Comparison of ENCODE assay signal across 10 cellular contexts in genomic region chr15:77527164-77527778, GRCh38.
DNase-seq lines count a peak whose midpoint lies in the region; ATAC-seq and TF ChIP-seq lines count a peak whose summit lies in the region.
"Had no signal": no experiment of that assay in that cellular context is flagged by ENCODE, and none has a peak within 500 bp of the region (broad histone marks: within the 10 kb centered on the region; RNA-seq: fewer than 3 reads in every experiment).

No MANE protein-coding gene starts in this region.

- no peaks in the 10 kb centered on the region for H3K36me3 ChIP-seq in heart right ventricle
- H3K36me3 ChIP-seq in CD8-positive, alpha-beta T cell (ENCODE audit: insufficient read depth, low read length): no peaks in the 10 kb centered on the region

- TF ChIP-seq CTCF in RWPE1 (conservative IDR thresholded peaks at IDR 0.05; ENCODE audit: low read depth) (no peak), heart right ventricle (IDR thresholded peaks at IDR 0.05) (no peak)
- no peak for TF ChIP-seq CTCF in CD8-positive, alpha-beta T cell (IDR thresholded peaks at IDR 0.05)

- 40 to 44% methylated on average over 15 of the region's 15 CpGs for WGBS in heart right ventricle, 2 donors

- POLR2A ChIA-PET in RWPE1 (lab: Yijun Ruan, JAX; ENCODE audit: low non-redundant PET): no interaction called here
- POLR2A ChIA-PET in CD8-positive, alpha-beta T cell (lab: Charles Lee): no interaction called here

- H3K27ac ChIP-seq in RWPE1 (peak overlapping the region; percentile 27), heart right ventricle (peak overlapping the region in 9 of 10 donors; percentile 47 to 77 (median 68)), substantia nigra (ENCODE audit: low read depth, low read length, poor library complexity, severe bottlenecking) (no peak overlapping the region)
- H3K27ac ChIP-seq in CD8-positive, alpha-beta T cell (ENCODE audit: low read depth, low read length): no peak overlapping the region
- H3K27ac ChIP-seq: 22Rv1 had no signal

- H3K9me3 Mint-ChIP-seq in stimulated activated effector memory CD8-positive, alpha-beta T cell treated with anti-CD3 and anti-CD28 coated beads, Interleukin-12 subunit alpha, Interleukin-12 subunit beta, amount 100 ng/mL, for 72 hours: no peaks in the 10 kb centered on the region
- no peaks in the 10 kb centered on the region for H3K9me3 Mint-ChIP-seq in CD8-positive, alpha-beta T cell

- peak overlapping the region; percentile 58 for H3K27ac Mint-ChIP-seq in stimulated activated effector memory CD8-positive, alpha-beta T cell treated with anti-CD3 and anti-CD28 coated beads, Interleukin-12 subunit alpha, Interleukin-12 subunit beta, amount 100 ng/mL, for 72 hours
- H3K27ac Mint-ChIP-seq in CD8-positive, alpha-beta T cell: no peak overlapping the region

- CTCF ChIA-PET in RWPE1 (lab: Yijun Ruan, JAX): no interaction called here
- CTCF ChIA-PET in CD8-positive, alpha-beta T cell (lab: Charles Lee): interaction anchor here (1.3 kb wide), 1 partner anchor 410 kb away, joined by 3 read pairs; no protein-coding TSS in a partner anchor

- no peak overlapping the region for H3K4me3 ChIP-seq in heart right ventricle
- no peak overlapping the region for H3K4me3 ChIP-seq in CD8-positive, alpha-beta T cell (ENCODE audit: low read depth, low read length)

- H3K4me3 Mint-ChIP-seq in stimulated activated effector memory CD8-positive, alpha-beta T cell treated with anti-CD3 and anti-CD28 coated beads, Interleukin-12 subunit alpha, Interleukin-12 subunit beta, amount 100 ng/mL, for 72 hours: no peak overlapping the region
- no peak overlapping the region for H3K4me3 Mint-ChIP-seq in CD8-positive, alpha-beta T cell

- peak; percentile 40 to 77 (median 56) for ATAC-seq in heart right ventricle
- no peak for ATAC-seq in stimulated activated effector memory CD8-positive, alpha-beta T cell treated with anti-CD3 and anti-CD28 coated beads, Interleukin-12 subunit alpha, Interleukin-12 subunit beta, amount 100 ng/mL, for 72 hours
- ATAC-seq in CD8-positive, alpha-beta T cell: no peak

- no peaks in the 10 kb centered on the region for H3K36me3 Mint-ChIP-seq in stimulated activated effector memory CD8-positive, alpha-beta T cell treated with anti-CD3 and anti-CD28 coated beads, Interleukin-12 subunit alpha, Interleukin-12 subunit beta, amount 100 ng/mL, for 72 hours
- no peaks in the 10 kb centered on the region for H3K36me3 Mint-ChIP-seq in CD8-positive, alpha-beta T cell

- peaks cover under 1% of the 10 kb centered on the region for H3K4me1 Mint-ChIP-seq in stimulated activated effector memory CD8-positive, alpha-beta T cell treated with anti-CD3 and anti-CD28 coated beads, Interleukin-12 subunit alpha, Interleukin-12 subunit beta, amount 100 ng/mL, for 72 hours
- H3K4me1 Mint-ChIP-seq in CD8-positive, alpha-beta T cell (ENCODE audit: low read depth): no peaks in the 10 kb centered on the region

- DNase-seq in DMS 273 (lab: John Stamatoyannopoulos, UW; ENCODE audit: unreplicated experiment): peak; percentile 58
- DNase-seq in DMS 273 treated with DMSO at 0.1 percent for 48 hours (lab: John Stamatoyannopoulos, UW): no peak
- DNase-seq in RWPE1 (ENCODE audit: low spot score): no peak
- DNase-seq in heart right ventricle: peak; percentile 41 to 54
- no peak for DNase-seq in stimulated activated effector memory CD8-positive, alpha-beta T cell treated with anti-CD3 and anti-CD28 coated beads, Interleukin-12 subunit alpha, Interleukin-12 subunit beta, amount 100 ng/mL, for 72 hours (ENCODE audit: low spot score in 2 of 2)
- no peak for DNase-seq in substantia nigra (lab: John Stamatoyannopoulos, UW)
- DNase-seq in CD8-positive, alpha-beta T cell: no peak
- no peak for DNase-seq in DMS153 treated with DMSO at 0.1 percent for 48 hours (lab: John Stamatoyannopoulos, UW; ENCODE audit: unreplicated experiment)
- DNase-seq: RPMI8226 had no signal

- H3K27me3 Mint-ChIP-seq in CD8-positive, alpha-beta T cell (ENCODE audit: low read depth): peaks cover 4% of the 10 kb centered on the region

- H3K4me1 ChIP-seq in heart right ventricle: peaks cover 11 to 34% (median 24%) of the 10 kb centered on the region in 9 donors
- no peaks in the 10 kb centered on the region for H3K4me1 ChIP-seq in CD8-positive, alpha-beta T cell (ENCODE audit: insufficient read depth, low read length)

- H3K27me3 ChIP-seq in heart right ventricle: no peaks in the 10 kb centered on the region
- no peaks in the 10 kb centered on the region for H3K27me3 ChIP-seq in CD8-positive, alpha-beta T cell (ENCODE audit: insufficient read depth, low read length)

- intact Hi-C loops in heart right ventricle (cut with DNase I): no loop called here
- intact Hi-C loops in CD8-positive, alpha-beta T cell (cut with DNase I, micrococcal nuclease): no loop called here

- no peaks in the 10 kb centered on the region for H3K9me3 ChIP-seq in heart right ventricle
- H3K9me3 ChIP-seq in CD8-positive, alpha-beta T cell (ENCODE audit: low read length): no peaks in the 10 kb centered on the region

Comparison
In these comparisons a context has a peak if more than half of its experiments do, and no peak if none do; other contexts are left out.
1. DNase-seq: peak in DMS 273 (single experiment) and heart right ventricle (2 of 2); none in DMS 273 treated with DMSO at 0.1 percent for 48 hours (single experiment), RWPE1 (single experiment), stimulated activated effector memory CD8-positive, alpha-beta T cell treated with anti-CD3 and anti-CD28 coated beads, Interleukin-12 subunit alpha, Interleukin-12 subunit beta, amount 100 ng/mL, for 72 hours (0 of 2), substantia nigra (0 of 49), CD8-positive, alpha-beta T cell (0 of 7) and DMS153 treated with DMSO at 0.1 percent for 48 hours (single experiment).
2. H3K27ac ChIP-seq: peak in RWPE1 (single experiment) and heart right ventricle (9 of 10); none in substantia nigra (single experiment) and CD8-positive, alpha-beta T cell (single experiment).
3. ATAC-seq: peak in heart right ventricle (8 of 8); none in stimulated activated effector memory CD8-positive, alpha-beta T cell treated with anti-CD3 and anti-CD28 coated beads, Interleukin-12 subunit alpha, Interleukin-12 subunit beta, amount 100 ng/mL, for 72 hours (single experiment) and CD8-positive, alpha-beta T cell (single experiment).